16 cellular contexts compared by ENCODE assay signal in genomic region chr4:175469519-175469918, GRCh38.
DNase-seq lines count a peak whose midpoint lies in the region; ATAC-seq and TF ChIP-seq lines count a peak whose summit lies in the region.
"Had no signal": no experiment of that assay in that cellular context is flagged by ENCODE, and none has a peak within 500 bp of the region (broad histone marks: within the 10 kb centered on the region; RNA-seq: fewer than 3 reads in every experiment).

No MANE protein-coding gene starts in this region.

- H3K4me3 ChIP-seq in AG10803 (ENCODE audit: low read length) (no peak overlapping the region), HUES6 (ENCODE audit: low read depth, low read length) (no peak overlapping the region), psoas muscle (no peak overlapping the region)
- H3K4me3 ChIP-seq in CD8-positive, alpha-beta T cell (ENCODE audit: low read depth, low read length): no peak overlapping the region
- H3K4me3 ChIP-seq: body of pancreas, lower lobe of right lung, upper lobe of right lung had no signal

- H3K27ac Mint-ChIP-seq in effector memory CD8-positive, alpha-beta T cell: no peak overlapping the region
- H3K27ac Mint-ChIP-seq in CD8-positive, alpha-beta T cell: no peak overlapping the region
- H3K27ac Mint-ChIP-seq: H9 had no signal

- H3K4me3 Mint-ChIP-seq in effector memory CD8-positive, alpha-beta T cell: no peak overlapping the region
- no peak overlapping the region for H3K4me3 Mint-ChIP-seq in CD8-positive, alpha-beta T cell
- H3K4me3 Mint-ChIP-seq: H9 had no signal

- no peaks in the 10 kb centered on the region for H3K36me3 Mint-ChIP-seq in effector memory CD8-positive, alpha-beta T cell (ENCODE audit: insufficient read depth)
- no peaks in the 10 kb centered on the region for H3K36me3 Mint-ChIP-seq in CD8-positive, alpha-beta T cell

- POLR2A ChIA-PET in CD8-positive, alpha-beta T cell (lab: Charles Lee): no interaction called here

- CTCF ChIA-PET in CD8-positive, alpha-beta T cell (lab: Charles Lee): no interaction called here

- DNase-seq in AG10803 (ENCODE audit: low read depth) (peak; percentile 18), amniotic stem cell (lab: John Stamatoyannopoulos, UW) (peak; percentile 15), kidney tubule cell (ENCODE audit: low spot score) (peak; percentile 20), NCI-H774 (lab: John Stamatoyannopoulos, UW) (no peak), psoas muscle (no peak)
- no peak for DNase-seq in effector memory CD8-positive, alpha-beta T cell
- no peak for DNase-seq in CD8-positive, alpha-beta T cell
- DNase-seq: activated CD4-positive, alpha-beta T cell treated with anti-CD3 and anti-CD28 coated beads, Interleukin-2, amount 50 U/mL, for 4 hours; AML-193; body of pancreas; DMS79; H9; lower lobe of right lung; upper lobe of right lung had no signal

- H3K27me3 ChIP-seq in HUES6 (ENCODE audit: control insufficient read depth, insufficient read depth, low read length) (no peaks in the 10 kb centered on the region; the same call in 1 of the 2 replicates), psoas muscle (ENCODE audit: insufficient read depth in 3 of 3, low read length in 2 of 3) (no peaks in the 10 kb centered on the region)
- H3K27me3 ChIP-seq in CD8-positive, alpha-beta T cell (ENCODE audit: insufficient read depth, low read length): no peaks in the 10 kb centered on the region
- H3K27me3 ChIP-seq: body of pancreas, neutrophil, upper lobe of right lung had no signal

- H3K27ac ChIP-seq in HUES6 (ENCODE audit: low read depth, low read length) (peak overlapping the region; percentile 24; the same call in 1 of the 2 replicates), psoas muscle (no peak overlapping the region)
- H3K27ac ChIP-seq in CD8-positive, alpha-beta T cell (ENCODE audit: low read depth, low read length): no peak overlapping the region
- H3K27ac ChIP-seq: body of pancreas, lower lobe of right lung, neutrophil, upper lobe of right lung had no signal

- H3K36me3 ChIP-seq in HUES6 (ENCODE audit: control insufficient read depth, insufficient read depth, low read length) (peaks cover 4% of the 10 kb centered on the region; the same call in 1 of the 2 replicates), psoas muscle (ENCODE audit: insufficient read depth in 1 of 2, low read depth in 1 of 2) (no peaks in the 10 kb centered on the region)
- no peaks in the 10 kb centered on the region for H3K36me3 ChIP-seq in CD8-positive, alpha-beta T cell (ENCODE audit: insufficient read depth, low read length)
- H3K36me3 ChIP-seq: lower lobe of right lung, neutrophil, upper lobe of right lung had no signal

- no peaks in the 10 kb centered on the region for H3K4me1 Mint-ChIP-seq in effector memory CD8-positive, alpha-beta T cell (ENCODE audit: low read depth in 2 of 2)
- H3K4me1 Mint-ChIP-seq in CD8-positive, alpha-beta T cell (ENCODE audit: low read depth): no peaks in the 10 kb centered on the region
- H3K4me1 Mint-ChIP-seq: H9 had no signal

- H3K4me1 ChIP-seq in HUES6 (ENCODE audit: control insufficient read depth, insufficient read depth, low read length) (peaks cover 6% of the 10 kb centered on the region; the same call in 1 of the 2 replicates), psoas muscle (no peaks in the 10 kb centered on the region)
- no peaks in the 10 kb centered on the region for H3K4me1 ChIP-seq in CD8-positive, alpha-beta T cell (ENCODE audit: insufficient read depth, low read length)
- H3K4me1 ChIP-seq: body of pancreas, lower lobe of right lung, upper lobe of right lung had no signal

- H3K9me3 ChIP-seq in HUES6 (ENCODE audit: control insufficient read depth, insufficient read depth, low read depth, low read length) (peaks cover 10% of the 10 kb centered on the region), psoas muscle (no peaks in the 10 kb centered on the region)
- no peaks in the 10 kb centered on the region for H3K9me3 ChIP-seq in CD8-positive, alpha-beta T cell (ENCODE audit: low read length)
- H3K9me3 ChIP-seq: lower lobe of right lung, neutrophil, upper lobe of right lung had no signal

- 11 to 31% (median 17%) methylated on average over 2 of the region's 2 CpGs for WGBS in psoas muscle, 3 donors

- ATAC-seq in effector memory CD8-positive, alpha-beta T cell (replicated peaks): no peak
- ATAC-seq in CD8-positive, alpha-beta T cell: no peak
- ATAC-seq in psoas muscle: no peak
- ATAC-seq: body of pancreas, lower lobe of right lung, upper lobe of right lung had no signal

- H3K9ac ChIP-seq in HUES6 (ENCODE audit: low read length): no peak overlapping the region

- intact Hi-C loops in CD8-positive, alpha-beta T cell (cut with DNase I, micrococcal nuclease): no loop called here
- intact Hi-C loops in psoas muscle (cut with DNase I): no loop called here

- no peaks in the 10 kb centered on the region for H3K27me3 Mint-ChIP-seq in effector memory CD8-positive, alpha-beta T cell
- H3K27me3 Mint-ChIP-seq in CD8-positive, alpha-beta T cell (ENCODE audit: low read depth): no peaks in the 10 kb centered on the region

- TF ChIP-seq CTCF in AG10803 (conservative IDR thresholded peaks at IDR 0.05; ENCODE audit: low read length) (no peak), psoas muscle (IDR thresholded peaks at IDR 0.05) (no peak)
- TF ChIP-seq CTCF in CD8-positive, alpha-beta T cell (IDR thresholded peaks at IDR 0.05): no peak

- H3K9me3 Mint-ChIP-seq in effector memory CD8-positive, alpha-beta T cell: peaks cover 17 to 32% of the 10 kb centered on the region in 2 donors
- no peaks in the 10 kb centered on the region for H3K9me3 Mint-ChIP-seq in CD8-positive, alpha-beta T cell

Comparison
In these comparisons a context has a peak if more than half of its experiments do, and no peak if none do; other contexts are left out.
1. DNase-seq: peak in AG10803 (single experiment), amniotic stem cell (single experiment) and kidney tubule cell (single experiment); none in NCI-H774 (single experiment), effector memory CD8-positive, alpha-beta T cell (0 of 3), CD8-positive, alpha-beta T cell (0 of 7) and psoas muscle (0 of 2).